Comparison of ENCODE assay signal across 8 cellular contexts in the genomic region with DNA sequence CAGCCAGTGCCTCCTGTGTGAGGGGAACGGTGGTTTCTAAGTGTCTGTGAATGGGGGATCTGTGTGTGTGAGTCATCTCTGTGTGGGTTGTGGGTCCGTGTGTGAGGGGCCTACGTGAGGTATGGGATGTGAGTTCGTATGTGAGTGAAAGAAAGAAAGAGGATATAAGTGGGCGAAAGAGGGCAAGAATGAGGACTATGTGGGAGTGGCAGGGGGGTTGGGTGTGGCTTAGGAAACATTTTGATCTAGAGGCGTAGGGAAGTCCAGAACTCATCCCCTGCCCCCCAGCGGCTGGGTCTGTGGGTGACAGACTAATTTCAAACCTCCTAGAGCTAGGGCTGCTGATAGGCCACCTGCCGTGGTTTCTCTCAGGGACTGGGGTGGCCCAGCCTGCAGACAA. TPM values are rescaled to one million over a fixed set of nuclear protein-coding genes. Genes with fewer than 3 reads are reported as not detected.
DNase-seq lines count a peak whose midpoint lies in the region; ATAC-seq and TF ChIP-seq lines count a peak whose summit lies in the region.

No MANE protein-coding gene starts in this region.

- intact Hi-C loops in esophagus squamous epithelium (cut with DNase I) = no loop called here
- intact Hi-C loops in posterior cingulate gyrus (cut with DNase I) = no loop called here

- no peaks in the 10 kb centered on the region for H3K79me2 ChIP-seq in OCI-LY3 (ENCODE audit: low read length)

- H3K9me3 ChIP-seq in OCI-LY3 (ENCODE audit: insufficient read depth, low read length) = no peaks in the 10 kb centered on the region
- no peaks in the 10 kb centered on the region for H3K9me3 ChIP-seq in esophagus squamous epithelium

- H3K4me3 Mint-ChIP-seq in effector memory CD8-positive, alpha-beta T cell = peak overlapping the region; percentile 1 to 11

- peak overlapping the region; percentile 18 to 72 for H3K27ac Mint-ChIP-seq in effector memory CD8-positive, alpha-beta T cell

- H3K9ac ChIP-seq in OCI-LY3 (ENCODE audit: low read length) = peak overlapping the region; percentile 44; the same call in 1 of the 2 replicates

- peak overlapping the region; percentile 61; the same call in 1 of the 2 replicates for H2AFZ ChIP-seq in OCI-LY3 (ENCODE audit: low read depth, low read length)

- peaks cover 15% of the 10 kb centered on the region for H3K4me1 ChIP-seq in OCI-LY3 (ENCODE audit: low read length)
- H3K4me1 ChIP-seq in esophagus squamous epithelium = peaks cover 0 to 17% (median 0%) of the 10 kb centered on the region in 3 donors

- H3K27ac ChIP-seq in OCI-LY3 (ENCODE audit: low read length) = peak overlapping the region; percentile 39
- no peak overlapping the region for H3K27ac ChIP-seq in esophagus squamous epithelium

- no peaks in the 10 kb centered on the region for H4K20me1 ChIP-seq in OCI-LY3 (ENCODE audit: insufficient read depth, low read length)

- peak overlapping the region; percentile 80 for H3K4me2 ChIP-seq in OCI-LY3 (ENCODE audit: low read length)

- H3K4me3 ChIP-seq in OCI-LY3 (ENCODE audit: low read length) (peak overlapping the region; percentile 55), esophagus squamous epithelium (no peak overlapping the region)

- peaks cover 18% of the 10 kb centered on the region for H3K36me3 Mint-ChIP-seq in effector memory CD8-positive, alpha-beta T cell (ENCODE audit: insufficient read depth)

- TF ChIP-seq CTCF in GM12873 (IDR thresholded peaks at IDR 0.05; ENCODE audit: insufficient read depth, low read depth, low read length, missing control alignments) = peak; percentile 66
- peak; percentile 71 for TF ChIP-seq CTCF in OCI-LY3 (IDR thresholded peaks at IDR 0.05; ENCODE audit: low read depth, low read length)
- no peak for TF ChIP-seq CTCF in esophagus squamous epithelium (IDR thresholded peaks at IDR 0.05)

- TF ChIP-seq POLR2A in esophagus squamous epithelium (IDR thresholded peaks at IDR 0.05) = no peak

- WGBS in esophagus squamous epithelium, 2 donors = 73 to 85% methylated on average over 8 of the region's 8 CpGs

- H3K27me3 ChIP-seq in OCI-LY3 (ENCODE audit: low read depth, low read length) = no peaks in the 10 kb centered on the region
- H3K27me3 ChIP-seq in esophagus squamous epithelium = no peaks in the 10 kb centered on the region

- ATAC-seq in HG02571 (IDR thresholded peaks at IDR 0.05; ENCODE audit: unreplicated experiment) = peak; percentile 67
- peak; percentile 54 for ATAC-seq in effector memory CD8-positive, alpha-beta T cell (replicated peaks)

- peaks cover 5 to 11% of the 10 kb centered on the region in 2 donors for H3K4me1 Mint-ChIP-seq in effector memory CD8-positive, alpha-beta T cell (ENCODE audit: low read depth in 2 of 2)

- H3K9me3 Mint-ChIP-seq in effector memory CD8-positive, alpha-beta T cell = no peaks in the 10 kb centered on the region

- DNase-seq in effector memory CD8-positive, alpha-beta T cell = no peak
- DNase-seq in NCI-H2081 (lab: John Stamatoyannopoulos, UW) (no peak), NCI-H1930 (lab: John Stamatoyannopoulos, UW) (no peak), esophagus squamous epithelium (lab: John Stamatoyannopoulos, UW) (no peak), posterior cingulate gyrus (no peak)

- H3K27me3 Mint-ChIP-seq in effector memory CD8-positive, alpha-beta T cell = no peaks in the 10 kb centered on the region

- H3K36me3 ChIP-seq in OCI-LY3 (replicated peaks; ENCODE audit: low read depth, low read length) = peaks cover 35% of the 10 kb centered on the region
- peaks cover 0 to 81% (median 3%) of the 10 kb centered on the region in 3 donors for H3K36me3 ChIP-seq in esophagus squamous epithelium

RNA-seq across cellular contexts. Expression of a gene that starts 35.5 kb away (rescaled TPM):
- total RNA-seq in esophagus squamous epithelium = 10 to 100 TPM in 2 of 4 donors, 1 to 10 TPM in 2; 4.4 to 14.7 (median 10.8) TPM

Comparison
In these comparisons a context has a peak if more than half of its experiments do, and no peak if none do; other contexts are left out.
1. CTCF ChIP-seq: peak in GM12873 (single experiment) and OCI-LY3 (single experiment); none in esophagus squamous epithelium (0 of 6).